In genomic region chr9:77871483-77871882, GRCh38 we compare ENCODE assay signal across 8 cellular contexts.
"Had no signal": no experiment of that assay in that cellular context is flagged by ENCODE, and none has a peak within 500 bp of the region (broad histone marks: within the 10 kb centered on the region; RNA-seq: fewer than 3 reads in every experiment).

No MANE protein-coding gene starts in this region.

- H3K4me1 Mint-ChIP-seq: IgD-negative memory B cell had no signal

- DNase-seq: GOT3, HFFc6, KBM-7 had no signal

- FAIRE-seq: HepG2 had no signal

- H3K4me3 Mint-ChIP-seq: HFFc6, IgD-negative memory B cell had no signal

- H3K4me3 ChIP-seq: HAP-1 had no signal

- H3K9me3 ChIP-seq: HAP-1 had no signal

- ATAC-seq: HCT116, HepG2 had no signal

- H3K9me3 Mint-ChIP-seq: HFFc6 had no signal

- H3K36me3 ChIP-seq: HAP-1 had no signal

- H3K27ac ChIP-seq: HL-60 had no signal

- H3K27ac Mint-ChIP-seq: HFFc6, IgD-negative memory B cell had no signal
